ENCODE assay signal across 14 cellular contexts in the genomic region with DNA sequence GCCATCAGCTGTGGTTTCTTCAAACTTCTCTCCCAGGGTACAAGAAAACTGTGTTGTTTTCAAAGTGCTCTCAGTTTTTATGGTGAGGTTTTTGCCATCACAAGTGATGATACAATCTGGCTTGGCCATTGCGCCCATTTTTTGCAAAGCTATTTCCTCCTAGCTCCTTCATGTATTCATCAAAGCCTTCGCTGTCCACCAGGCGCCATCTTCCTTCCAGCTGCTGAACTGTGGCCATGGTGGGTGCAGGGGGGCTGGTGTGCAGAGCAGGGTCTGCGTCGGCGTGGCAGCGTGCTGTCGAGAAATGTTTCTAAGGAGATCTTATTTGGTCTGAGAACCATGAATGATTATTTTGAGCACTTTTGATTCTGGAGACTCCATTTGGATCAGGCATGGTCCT. TPM values are rescaled to one million over a fixed set of nuclear protein-coding genes. Genes with fewer than 3 reads are reported as not detected.
"Had no signal": no experiment of that assay in that cellular context is flagged by ENCODE, and none has a peak within 500 bp of the region (broad histone marks: within the 10 kb centered on the region; RNA-seq: fewer than 3 reads in every experiment).

No MANE protein-coding gene starts in this region.

RNA-seq across cellular contexts. Expression of a gene that starts 2.6 kb away (rescaled TPM):
- total RNA-seq: stomach, subcutaneous adipose tissue, suprapubic skin, temporal lobe, thoracic aorta, thyroid gland, tibial nerve, transverse colon, upper lobe of left lung, upper lobe of right lung, ureter, urinary bladder, uterus, vagina had no signal
- polyA plus RNA-seq: stomach, urinary bladder had no signal
